In the genomic region with DNA sequence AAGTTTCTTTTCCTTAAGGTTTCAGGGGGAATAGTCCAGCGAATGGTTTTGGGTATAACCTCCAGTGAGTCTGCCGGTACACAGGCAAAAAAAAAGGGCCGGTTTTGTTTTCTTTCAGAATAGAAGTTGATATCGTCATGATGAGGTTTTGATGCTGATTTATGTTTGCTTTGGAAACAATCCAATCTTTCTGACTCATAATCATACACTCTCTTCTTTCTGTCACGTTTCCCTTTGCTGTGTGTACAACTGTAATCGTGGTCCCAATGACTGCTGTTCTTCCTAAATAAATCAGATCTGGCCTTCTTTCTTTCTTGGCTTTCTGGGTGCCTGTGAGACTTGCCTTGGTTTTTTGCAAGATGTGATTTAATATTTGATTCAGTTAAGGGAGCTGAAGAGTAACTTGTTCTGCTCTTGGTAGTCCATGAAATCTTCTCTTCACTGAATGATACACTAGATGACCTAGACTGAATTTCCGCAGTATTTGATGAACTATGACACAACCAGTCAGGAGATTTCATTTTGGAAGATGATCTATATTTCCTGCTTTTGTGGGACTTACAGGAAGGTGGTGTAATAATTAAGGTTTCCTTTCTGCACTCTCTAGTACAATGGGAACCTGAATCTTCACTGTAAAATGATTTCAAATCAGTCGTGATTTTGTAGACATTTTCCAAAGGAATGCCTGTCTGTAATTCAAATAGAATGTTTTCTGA, we compare ENCODE assay signal across 11 cellular contexts. TPM values are rescaled to one million over a fixed set of nuclear protein-coding genes. Genes with fewer than 3 reads are reported as not detected.
DNase-seq lines count a peak whose midpoint lies in the region; ATAC-seq and TF ChIP-seq lines count a peak whose summit lies in the region.
"Had no signal": no experiment of that assay in that cellular context is flagged by ENCODE, and none has a peak within 500 bp of the region (broad histone marks: within the 10 kb centered on the region; RNA-seq: fewer than 3 reads in every experiment).

No MANE protein-coding gene starts in this region.

- TF ChIP-seq CTCF in astrocyte of the cerebellum (IDR thresholded peaks at IDR 0.05; ENCODE audit: low read depth, low read length, missing control alignments) = no peak

- no peak overlapping the region for H3K4me3 ChIP-seq in astrocyte of the cerebellum (ENCODE audit: low read depth, low read length)

- CTCF ChIA-PET in HEK293T (lab: Yijun Ruan, JAX) = no interaction called here

- POLR2A ChIA-PET in HEK293T (lab: Yijun Ruan, JAX) = no interaction called here

- intact Hi-C loops in left colon (cut with DNase I, micrococcal nuclease) = no loop called here

- in situ Hi-C loops in astrocyte of the cerebellum (cut with HindIII; ENCODE audit: low sequenced_read_pairs) = no loop called here

- ATAC-seq in left colon = peak; percentile 21
- ATAC-seq in HG03097 (IDR thresholded peaks at IDR 0.05; ENCODE audit: low FRiP score, unreplicated experiment) = no peak
- no peak for ATAC-seq in HG02970 (IDR thresholded peaks at IDR 0.05; ENCODE audit: low FRiP score, unreplicated experiment)
- ATAC-seq: activated CD4-positive, CD25-positive, alpha-beta regulatory T cell treated with anti-CD3 and anti-CD28 coated beads, Interleukin-2, amount 50 U/mL, for 24 hours had no signal

- DNase-seq in DMS79 treated with DMSO at 0.1 percent for 48 hours (lab: John Stamatoyannopoulos, UW) = peak; percentile 55
- DNase-seq in LoVo (ENCODE audit: low spot score) = peak; percentile 51
- peak; percentile 55 for DNase-seq in astrocyte of the cerebellum (ENCODE audit: low read depth)
- no peak for DNase-seq in left colon
- DNase-seq in Kasumi-1 (lab: John Stamatoyannopoulos, UW) = no peak
- DNase-seq in HEK293T (ENCODE audit: extremely low spot score) = no peak
- DNase-seq: NK-92 treated with Interleukin-12 subunit alpha and Interleukin-12 subunit beta, amount 100 ng/mL, for 24 hours; stimulated activated naive CD4-positive, alpha-beta T cell had no signal

TF ChIP-seq in HEK293T, 16 proteins besides CTCF, POLR2A, EP300 and RAD21:
- TF ChIP-seq SP1 (IDR thresholded peaks at IDR 0.05) (no peak), SUZ12 (IDR thresholded peaks at IDR 0.05) (no peak), L3MBTL2 (conservative IDR thresholded peaks at IDR 0.05) (no peak), FOXM1 (IDR thresholded peaks at IDR 0.05; ENCODE audit: borderline replicate concordance) (no peak), TARDBP (IDR thresholded peaks at IDR 0.05) (no peak), BHLHE40 (IDR thresholded peaks at IDR 0.05; ENCODE audit: borderline replicate concordance) (no peak), ELF4 (IDR thresholded peaks at IDR 0.05) (no peak), ZNF384 (IDR thresholded peaks at IDR 0.05) (no peak), LEF1 (IDR thresholded peaks at IDR 0.05; ENCODE audit: borderline replicate concordance) (no peak), NFRKB (IDR thresholded peaks at IDR 0.05) (no peak), HDGF (IDR thresholded peaks at IDR 0.05; ENCODE audit: borderline replicate concordance) (no peak)

RNA-seq across cellular contexts. Expression of gene METTL21C, which starts 34.9 kb away (rescaled TPM):
- not detected for total RNA-seq in left colon

RNA-seq across cellular contexts. Expression of gene TEX30, which starts 43.9 kb away (rescaled TPM):
- 1 to 10 TPM; 3.8 to 4.0 TPM for total RNA-seq in left colon

Comparison
In these comparisons a context has a peak if more than half of its experiments do, and no peak if none do; other contexts are left out.
1. DNase-seq: peak in DMS79 treated with DMSO at 0.1 percent for 48 hours (single experiment), LoVo (single experiment) and astrocyte of the cerebellum (single experiment); none in left colon (0 of 2), Kasumi-1 (0 of 2) and HEK293T (single experiment).